ENCODE assay signal across 1 cellular context in the genomic region with DNA sequence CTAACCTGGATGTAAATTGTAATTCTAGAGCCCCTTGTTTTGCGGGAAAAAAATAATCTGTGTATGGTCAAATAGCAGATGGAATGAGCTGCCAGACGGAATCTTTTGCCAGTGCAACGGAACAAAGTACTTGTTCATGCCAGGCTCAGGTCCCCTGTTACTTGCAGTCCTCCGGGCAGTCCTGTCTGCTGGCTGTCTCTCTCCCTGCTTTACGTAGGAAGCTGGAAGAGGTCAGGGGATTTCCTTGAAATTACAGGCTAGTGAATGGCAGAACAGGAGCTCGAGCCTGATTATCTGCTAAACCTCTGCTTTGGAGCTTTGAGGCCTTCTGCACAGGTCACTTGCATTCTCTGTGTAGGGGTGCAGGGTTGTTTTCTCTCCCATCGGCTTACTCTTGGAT.
TF ChIP-seq lines count a peak whose summit lies in the region.

No MANE protein-coding gene starts in this region.

TF ChIP-seq in HCT116, 20 proteins besides CTCF, POLR2A, EP300 and RAD21 (continued from another document):
- TF ChIP-seq, protein P1, sequence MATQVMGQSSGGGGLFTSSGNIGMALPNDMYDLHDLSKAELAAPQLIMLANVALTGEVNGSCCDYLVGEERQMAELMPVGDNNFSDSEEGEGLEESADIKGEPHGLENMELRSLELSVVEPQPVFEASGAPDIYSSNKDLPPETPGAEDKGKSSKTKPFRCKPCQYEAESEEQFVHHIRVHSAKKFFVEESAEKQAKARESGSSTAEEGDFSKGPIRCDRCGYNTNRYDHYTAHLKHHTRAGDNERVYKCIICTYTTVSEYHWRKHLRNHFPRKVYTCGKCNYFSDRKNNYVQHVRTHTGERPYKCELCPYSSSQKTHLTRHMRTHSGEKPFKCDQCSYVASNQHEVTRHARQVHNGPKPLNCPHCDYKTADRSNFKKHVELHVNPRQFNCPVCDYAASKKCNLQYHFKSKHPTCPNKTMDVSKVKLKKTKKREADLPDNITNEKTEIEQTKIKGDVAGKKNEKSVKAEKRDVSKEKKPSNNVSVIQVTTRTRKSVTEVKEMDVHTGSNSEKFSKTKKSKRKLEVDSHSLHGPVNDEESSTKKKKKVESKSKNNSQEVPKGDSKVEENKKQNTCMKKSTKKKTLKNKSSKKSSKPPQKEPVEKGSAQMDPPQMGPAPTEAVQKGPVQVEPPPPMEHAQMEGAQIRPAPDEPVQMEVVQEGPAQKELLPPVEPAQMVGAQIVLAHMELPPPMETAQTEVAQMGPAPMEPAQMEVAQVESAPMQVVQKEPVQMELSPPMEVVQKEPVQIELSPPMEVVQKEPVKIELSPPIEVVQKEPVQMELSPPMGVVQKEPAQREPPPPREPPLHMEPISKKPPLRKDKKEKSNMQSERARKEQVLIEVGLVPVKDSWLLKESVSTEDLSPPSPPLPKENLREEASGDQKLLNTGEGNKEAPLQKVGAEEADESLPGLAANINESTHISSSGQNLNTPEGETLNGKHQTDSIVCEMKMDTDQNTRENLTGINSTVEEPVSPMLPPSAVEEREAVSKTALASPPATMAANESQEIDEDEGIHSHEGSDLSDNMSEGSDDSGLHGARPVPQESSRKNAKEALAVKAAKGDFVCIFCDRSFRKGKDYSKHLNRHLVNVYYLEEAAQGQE (IDR thresholded peaks at IDR 0.05; ENCODE audit: low read depth), result no peak
- TF ChIP-seq CBX3 (IDR thresholded peaks at IDR 0.05; ENCODE audit: low read depth) (no peak), YY1 (IDR thresholded peaks at IDR 0.05; ENCODE audit: extremely low read depth, insufficient replicate concordance, low read depth, low read length) (no peak), ELF1 (IDR thresholded peaks at IDR 0.05; ENCODE audit: borderline replicate concordance, low read depth) (no peak), TCF7L2 (IDR thresholded peaks at IDR 0.05; ENCODE audit: borderline replicate concordance, extremely low read depth, insufficient read depth, insufficient read length) (no peak), SIN3A (IDR thresholded peaks at IDR 0.05; ENCODE audit: low read depth) (no peak), JUND (IDR thresholded peaks at IDR 0.05) (no peak), CEBPB (IDR thresholded peaks at IDR 0.05; ENCODE audit: low read depth) (no peak), EGR1 (IDR thresholded peaks at IDR 0.05; ENCODE audit: low read depth) (no peak), ZFX (IDR thresholded peaks at IDR 0.05) (no peak), SRF (IDR thresholded peaks at IDR 0.05; ENCODE audit: low read depth) (no peak), POLR2AphosphoS5 (IDR thresholded peaks at IDR 0.05; ENCODE audit: low read depth, low read length) (no peak), ZNF274 (IDR thresholded peaks at IDR 0.05; ENCODE audit: low read depth, low read length) (no peak), EZH2 (IDR thresholded peaks at IDR 0.05) (no peak)
- TF ChIP-seq, protein P2, sequence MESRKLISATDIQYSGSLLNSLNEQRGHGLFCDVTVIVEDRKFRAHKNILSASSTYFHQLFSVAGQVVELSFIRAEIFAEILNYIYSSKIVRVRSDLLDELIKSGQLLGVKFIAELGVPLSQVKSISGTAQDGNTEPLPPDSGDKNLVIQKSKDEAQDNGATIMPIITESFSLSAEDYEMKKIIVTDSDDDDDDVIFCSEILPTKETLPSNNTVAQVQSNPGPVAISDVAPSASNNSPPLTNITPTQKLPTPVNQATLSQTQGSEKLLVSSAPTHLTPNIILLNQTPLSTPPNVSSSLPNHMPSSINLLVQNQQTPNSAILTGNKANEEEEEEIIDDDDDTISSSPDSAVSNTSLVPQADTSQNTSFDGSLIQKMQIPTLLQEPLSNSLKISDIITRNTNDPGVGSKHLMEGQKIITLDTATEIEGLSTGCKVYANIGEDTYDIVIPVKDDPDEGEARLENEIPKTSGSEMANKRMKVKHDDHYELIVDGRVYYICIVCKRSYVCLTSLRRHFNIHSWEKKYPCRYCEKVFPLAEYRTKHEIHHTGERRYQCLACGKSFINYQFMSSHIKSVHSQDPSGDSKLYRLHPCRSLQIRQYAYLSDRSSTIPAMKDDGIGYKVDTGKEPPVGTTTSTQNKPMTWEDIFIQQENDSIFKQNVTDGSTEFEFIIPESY (IDR thresholded peaks at IDR 0.05; ENCODE audit: extremely low read depth, insufficient replicate concordance, low read length), result no peak
- TF ChIP-seq, protein P3, sequence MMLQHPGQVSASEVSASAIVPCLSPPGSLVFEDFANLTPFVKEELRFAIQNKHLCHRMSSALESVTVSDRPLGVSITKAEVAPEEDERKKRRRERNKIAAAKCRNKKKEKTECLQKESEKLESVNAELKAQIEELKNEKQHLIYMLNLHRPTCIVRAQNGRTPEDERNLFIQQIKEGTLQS (IDR thresholded peaks at IDR 0.05), result no peak
- TF ChIP-seq, protein P4, sequence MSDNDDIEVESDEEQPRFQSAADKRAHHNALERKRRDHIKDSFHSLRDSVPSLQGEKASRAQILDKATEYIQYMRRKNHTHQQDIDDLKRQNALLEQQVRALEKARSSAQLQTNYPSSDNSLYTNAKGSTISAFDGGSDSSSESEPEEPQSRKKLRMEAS (IDR thresholded peaks at IDR 0.05), result no peak
